21 cellular contexts compared by ENCODE assay signal in the genomic region with DNA sequence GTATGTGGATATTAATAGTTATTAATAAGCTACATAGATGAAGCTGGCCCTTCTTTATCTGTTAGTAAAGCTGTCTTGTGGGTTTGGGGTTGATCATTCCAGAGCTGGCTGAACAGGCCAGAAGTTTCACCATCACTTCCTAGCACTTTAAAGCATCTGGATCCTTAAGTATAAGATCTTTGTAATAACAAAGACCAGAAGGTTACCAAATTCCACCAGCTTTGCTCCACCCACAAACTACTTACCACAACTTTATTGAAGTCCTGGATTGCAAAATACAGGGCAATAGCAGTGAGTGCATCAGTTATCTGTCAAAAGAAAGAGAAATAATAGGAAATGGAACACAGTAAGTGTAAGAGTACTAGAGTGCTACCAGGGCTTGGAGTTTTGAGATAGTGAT. TPM values are rescaled to one million over a fixed set of nuclear protein-coding genes. Genes with fewer than 3 reads are reported as not detected.
DNase-seq lines count a peak whose midpoint lies in the region; ATAC-seq, FAIRE-seq and TF ChIP-seq lines count a peak whose summit lies in the region.
"Had no signal": no experiment of that assay in that cellular context is flagged by ENCODE, and none has a peak within 500 bp of the region (broad histone marks: within the 10 kb centered on the region; RNA-seq: fewer than 3 reads in every experiment).

No MANE protein-coding gene starts in this region.

- H2AFZ ChIP-seq in astrocyte (ENCODE audit: low read depth, low read length), result no peak overlapping the region
- no peak overlapping the region for H2AFZ ChIP-seq in trophoblast cell (ENCODE audit: insufficient read depth, low read length, poor library complexity)
- H2AFZ ChIP-seq: parathyroid adenoma had no signal

- H3K4me3 ChIP-seq in astrocyte (ENCODE audit: insufficient read depth, low read depth, low read length) (no peak overlapping the region), trophoblast cell (ENCODE audit: low read depth, low read length) (no peak overlapping the region), thyroid gland (replicated peaks in 1 of 3) (no peak overlapping the region)
- H3K4me3 ChIP-seq: tibial nerve had no signal

- intact Hi-C loops in thyroid gland (cut with DNase I), result no loop called here

- TF ChIP-seq POLR2A in thyroid gland (IDR thresholded peaks at IDR 0.05), result no peak

- no peak overlapping the region for H4K8ac ChIP-seq in trophoblast cell (ENCODE audit: low read depth, low read length)

- H3K27ac Mint-ChIP-seq in astrocyte (ENCODE audit: unreplicated experiment), result no peak overlapping the region
- H3K27ac Mint-ChIP-seq: activated CD8-positive, alpha-beta T cell treated with anti-CD3 and anti-CD28 coated beads for 36 hours had no signal

- no peak overlapping the region for H3K4me3 Mint-ChIP-seq in astrocyte (ENCODE audit: unreplicated experiment)
- H3K4me3 Mint-ChIP-seq: activated CD8-positive, alpha-beta T cell treated with anti-CD3 and anti-CD28 coated beads for 36 hours had no signal

- H3K27me3 Mint-ChIP-seq in astrocyte (ENCODE audit: low read depth, unreplicated experiment), result no peaks in the 10 kb centered on the region
- H3K27me3 Mint-ChIP-seq: activated CD8-positive, alpha-beta T cell treated with anti-CD3 and anti-CD28 coated beads for 36 hours had no signal

- no peak overlapping the region for H4K91ac ChIP-seq in trophoblast cell (ENCODE audit: low read depth, low read length)

- H3K4me2 ChIP-seq in astrocyte (ENCODE audit: low read length) (no peak overlapping the region), trophoblast cell (ENCODE audit: low read length) (no peak overlapping the region)

- H3K36me3 Mint-ChIP-seq in astrocyte (ENCODE audit: low read depth, unreplicated experiment), result no peaks in the 10 kb centered on the region

- no peak overlapping the region for H2AK5ac ChIP-seq in trophoblast cell (ENCODE audit: low read length)

- no peak for ATAC-seq in GM21737 (IDR thresholded peaks at IDR 0.05; ENCODE audit: unreplicated experiment)
- ATAC-seq: activated CD8-positive, alpha-beta T cell treated with anti-CD3 and anti-CD28 coated beads for 36 hours; Panc1 had no signal

- no peak overlapping the region for H3K23ac ChIP-seq in trophoblast cell (ENCODE audit: low read length)

- H4K20me1 ChIP-seq in astrocyte (ENCODE audit: insufficient read depth, low read length), result no peaks in the 10 kb centered on the region

- FAIRE-seq in astrocyte (lab: Jason Lieb, UNC), result no peak
- FAIRE-seq: endothelial cell of umbilical vein, H1 had no signal

- H2BK120ac ChIP-seq in trophoblast cell (ENCODE audit: insufficient read depth, low read length, poor library complexity), result no peak overlapping the region

- H3K36me3 ChIP-seq in astrocyte (ENCODE audit: insufficient read depth, low read length) (no peaks in the 10 kb centered on the region), trophoblast cell (ENCODE audit: control insufficient read depth in 1 of 2, insufficient read depth in 2 of 2, low read length in 2 of 2) (no peaks in the 10 kb centered on the region), thyroid gland (no peaks in the 10 kb centered on the region)
- H3K36me3 ChIP-seq: tibial nerve had no signal

- H2BK5ac ChIP-seq in trophoblast cell (ENCODE audit: low read depth, low read length, poor library complexity), result no peak overlapping the region

- H3K79me2 ChIP-seq in astrocyte (ENCODE audit: insufficient read depth, low read length), result no peaks in the 10 kb centered on the region
- no peaks in the 10 kb centered on the region for H3K79me2 ChIP-seq in trophoblast cell (ENCODE audit: control insufficient read depth, insufficient read depth, low read length, poor library complexity)
- H3K79me2 ChIP-seq: parathyroid adenoma had no signal

- no peak overlapping the region for H2BK12ac ChIP-seq in trophoblast cell (ENCODE audit: low read length)

- H3K79me1 ChIP-seq in trophoblast cell (ENCODE audit: low read length), result no peaks in the 10 kb centered on the region

- H3K27ac ChIP-seq in astrocyte (ENCODE audit: low read depth, low read length) (no peak overlapping the region), trophoblast cell (ENCODE audit: low read depth, low read length) (no peak overlapping the region), thyroid gland (no peak overlapping the region)
- H3K27ac ChIP-seq: parathyroid adenoma had no signal

- no peak overlapping the region for H4K12ac ChIP-seq in trophoblast cell (ENCODE audit: low read depth, low read length)

- no peak overlapping the region for H3K18ac ChIP-seq in trophoblast cell (ENCODE audit: low read length)

- no peak overlapping the region for H3K4ac ChIP-seq in trophoblast cell (ENCODE audit: low read depth, low read length)

- TF ChIP-seq CTCF in AG09319 (IDR thresholded peaks at IDR 0.05; ENCODE audit: low read depth, low read length) (no peak), astrocyte (IDR thresholded peaks at IDR 0.05; ENCODE audit: insufficient read depth, low read depth, low read length) (no peak), thyroid gland (IDR thresholded peaks at IDR 0.05) (no peak)

- no peak overlapping the region for H3K14ac ChIP-seq in trophoblast cell (ENCODE audit: low read length)

- no peaks in the 10 kb centered on the region for H3K9me3 ChIP-seq in astrocyte (ENCODE audit: insufficient read depth, low read depth, low read length)
- no peaks in the 10 kb centered on the region for H3K9me3 ChIP-seq in trophoblast cell (ENCODE audit: insufficient read depth, low read depth, low read length)
- no peaks in the 10 kb centered on the region for H3K9me3 ChIP-seq in thyroid gland
- H3K9me3 ChIP-seq: tibial nerve had no signal

- H3K4me1 ChIP-seq in astrocyte (ENCODE audit: insufficient read depth, low read length), result no peaks in the 10 kb centered on the region
- H3K4me1 ChIP-seq in trophoblast cell (ENCODE audit: control insufficient read depth in 1 of 2, insufficient read depth in 2 of 2, low read length in 2 of 2), result no peaks in the 10 kb centered on the region
- peaks cover 0 to 7% of the 10 kb centered on the region in 2 donors for H3K4me1 ChIP-seq in thyroid gland
- H3K4me1 ChIP-seq: parathyroid adenoma had no signal

- DNase-seq in AG09319 (ENCODE audit: extremely low read depth, low read depth), result peak; percentile 77
- peak; percentile 56 for DNase-seq in LHCN-M2 (ENCODE audit: low read depth)
- DNase-seq in astrocyte (ENCODE audit: low read depth), result peak; percentile 61
- DNase-seq in glomerular visceral epithelial cell (ENCODE audit: extremely low spot score), result peak; percentile 9
- no peak for DNase-seq in trophoblast cell
- DNase-seq in thyroid gland, result no peak
- no peak for DNase-seq in NCI-H524 treated with DMSO at 0.1 percent for 48 hours (lab: John Stamatoyannopoulos, UW)
- DNase-seq: activated CD8-positive, alpha-beta T cell treated with anti-CD3 and anti-CD28 coated beads for 36 hours; activated effector memory CD4-positive, alpha-beta T cell treated with anti-CD3 and anti-CD28 coated beads, Interleukin-2, amount 50 U/mL, for 16 hours; central memory CD4-positive, alpha-beta T cell; DMS79; NCI-H1048; NCI-H446; stimulated activated CD4-positive, alpha-beta T cell treated with anti-CD3 and anti-CD28 coated beads, Interleukin-15, amount 100 ng/mL, for 24 hours; T-helper 9 cell had no signal

- no peaks in the 10 kb centered on the region for H3K9me3 Mint-ChIP-seq in astrocyte (ENCODE audit: unreplicated experiment)
- H3K9me3 Mint-ChIP-seq: activated CD8-positive, alpha-beta T cell treated with anti-CD3 and anti-CD28 coated beads for 36 hours had no signal

- peaks cover 3% of the 10 kb centered on the region for H3K4me1 Mint-ChIP-seq in astrocyte (ENCODE audit: low read depth, unreplicated experiment)

- H3K9ac ChIP-seq in astrocyte (ENCODE audit: low read length) (no peak overlapping the region), trophoblast cell (ENCODE audit: low read length) (no peak overlapping the region)
- H3K9ac ChIP-seq: parathyroid adenoma had no signal

- H3K27me3 ChIP-seq in astrocyte (ENCODE audit: insufficient read depth, low read length), result no peaks in the 10 kb centered on the region
- H3K27me3 ChIP-seq in trophoblast cell (ENCODE audit: insufficient read depth, low read length), result no peaks in the 10 kb centered on the region
- no peaks in the 10 kb centered on the region for H3K27me3 ChIP-seq in thyroid gland
- H3K27me3 ChIP-seq: tibial nerve had no signal

RNA-seq across cellular contexts. Expression of gene PIGU, which starts 33.0 kb away (rescaled TPM):
- total RNA-seq in LHCN-M2 (2014; rRNA removed) (23.0 and 23.8 TPM in 2 replicates), astrocyte (16.7 and 17.4 TPM in 2 replicates), thyroid gland (10 to 100 TPM; 12.1 to 25.8 (median 18.0) TPM)
- 22.9 TPM for polyA plus RNA-seq in LHCN-M2 (2012)
- polyA plus RNA-seq in trophoblast cell (2013), result 29.0 and 29.9 TPM in 2 replicates

Comparison
In these comparisons a context has a peak if more than half of its experiments do, and no peak if none do; other contexts are left out.
1. DNase-seq: peak in AG09319 (single experiment), LHCN-M2 (single experiment), astrocyte (single experiment) and glomerular visceral epithelial cell (single experiment); none in trophoblast cell (0 of 2), thyroid gland (0 of 2) and NCI-H524 treated with DMSO at 0.1 percent for 48 hours (single experiment).